17 cellular contexts compared by ENCODE assay signal in genomic region chr2:106099691-106100090, GRCh38.
DNase-seq lines count a peak whose midpoint lies in the region; ATAC-seq lines count a peak whose summit lies in the region.
"Had no signal": no experiment of that assay in that cellular context is flagged by ENCODE, and none has a peak within 500 bp of the region (broad histone marks: within the 10 kb centered on the region; RNA-seq: fewer than 3 reads in every experiment).

No MANE protein-coding gene starts in this region.

- H3K9me3 Mint-ChIP-seq in activated CD4-positive, alpha-beta T cell treated with anti-CD3 and anti-CD28 coated beads, Interleukin-2, amount 10 ng/mL, durations not matched to agents 7 days and 5 days: no peaks in the 10 kb centered on the region
- no peaks in the 10 kb centered on the region for H3K9me3 Mint-ChIP-seq in CD4-positive, CD25-positive, alpha-beta regulatory T cell
- no peaks in the 10 kb centered on the region for H3K9me3 Mint-ChIP-seq in T-cell
- peaks cover 0 to 4% (median 0%) of the 10 kb centered on the region in 11 donors for H3K9me3 Mint-ChIP-seq in naive thymus-derived CD4-positive, alpha-beta T cell
- H3K9me3 Mint-ChIP-seq: CD8-positive, alpha-beta T cell; HFFc6 had no signal

- DNase-seq in activated CD4-positive, alpha-beta T cell treated with anti-CD3 and anti-CD28 coated beads, Interleukin-2, amount 10 ng/mL, durations not matched to agents 7 days and 5 days: no peak
- no peak for DNase-seq in activated CD4-positive, alpha-beta T cell treated with anti-CD3 and anti-CD28 coated beads for 4 hours
- DNase-seq in CD4-positive, CD25-positive, alpha-beta regulatory T cell: no peak
- DNase-seq in T-cell (no peak), left colon (no peak), GM03348 (ENCODE audit: low spot score) (no peak)
- no peak for DNase-seq in naive thymus-derived CD4-positive, alpha-beta T cell
- DNase-seq: C1 segment of cervical spinal cord; Caco-2; CD8-positive, alpha-beta T cell; DMS153; DND-41; GOT3; HFFc6 had no signal

- no peaks in the 10 kb centered on the region for H3K27me3 ChIP-seq in CD4-positive, CD25-positive, alpha-beta regulatory T cell (ENCODE audit: control insufficient read depth, insufficient read depth, low read length)
- no peaks in the 10 kb centered on the region for H3K27me3 ChIP-seq in naive thymus-derived CD4-positive, alpha-beta T cell (ENCODE audit: control insufficient read depth in 2 of 2, insufficient read depth in 2 of 2, low read length in 2 of 2)

- H3K27ac ChIP-seq in CD4-positive, CD25-positive, alpha-beta regulatory T cell (ENCODE audit: insufficient read depth, low read length, poor library complexity, severe bottlenecking): no peak overlapping the region
- no peak overlapping the region for H3K27ac ChIP-seq in naive thymus-derived CD4-positive, alpha-beta T cell (ENCODE audit: low read depth, low read length)

- peaks cover 36% of the 10 kb centered on the region for H3K4me1 ChIP-seq in CD4-positive, CD25-positive, alpha-beta regulatory T cell (ENCODE audit: control insufficient read depth, insufficient read depth, low read length, poor library complexity, severe bottlenecking)
- peaks cover 26 to 31% of the 10 kb centered on the region in 2 donors for H3K4me1 ChIP-seq in naive thymus-derived CD4-positive, alpha-beta T cell (ENCODE audit: control insufficient read depth in 2 of 2, insufficient read depth in 2 of 2, low read length in 2 of 2)
- H3K4me1 ChIP-seq: Caco-2, HAP-1 had no signal

- CTCF ChIA-PET in activated CD4-positive, alpha-beta T cell treated with anti-CD3 and anti-CD28 coated beads, Interleukin-2, amount 10 ng/mL, durations not matched to agents 7 days and 5 days (lab: Charles Lee): no interaction called here
- CTCF ChIA-PET in T-cell (lab: Charles Lee): no interaction called here
- CTCF ChIA-PET in naive thymus-derived CD4-positive, alpha-beta T cell (lab: Charles Lee): no interaction called here

- H3K9me3 ChIP-seq in CD4-positive, CD25-positive, alpha-beta regulatory T cell (ENCODE audit: control insufficient read depth in 2 of 2, low read length in 2 of 2): no peaks in the 10 kb centered on the region
- no peaks in the 10 kb centered on the region for H3K9me3 ChIP-seq in naive thymus-derived CD4-positive, alpha-beta T cell (ENCODE audit: control insufficient read depth in 2 of 3, low read length in 3 of 3)
- H3K9me3 ChIP-seq: Caco-2, HAP-1 had no signal

- ATAC-seq in CD4-positive, CD25-positive, alpha-beta regulatory T cell (ENCODE audit: low read depth in 2 of 2): no peak
- ATAC-seq in T-cell (replicated peaks in 1 of 4): no peak
- no peak for ATAC-seq in naive thymus-derived CD4-positive, alpha-beta T cell
- ATAC-seq in GM19023 (IDR thresholded peaks at IDR 0.05; ENCODE audit: unreplicated experiment): no peak
- ATAC-seq in left colon: no peak
- ATAC-seq: CD8-positive, alpha-beta T cell; GM12878 had no signal

- peaks cover 44% of the 10 kb centered on the region for H3K4me1 Mint-ChIP-seq in activated CD4-positive, alpha-beta T cell treated with anti-CD3 and anti-CD28 coated beads, Interleukin-2, amount 10 ng/mL, durations not matched to agents 7 days and 5 days
- H3K4me1 Mint-ChIP-seq in CD4-positive, CD25-positive, alpha-beta regulatory T cell: peaks cover 12 to 56% (median 36%) of the 10 kb centered on the region in 4 donors
- peaks cover 44 to 54% (median 49%) of the 10 kb centered on the region in 3 donors for H3K4me1 Mint-ChIP-seq in T-cell
- peaks cover 20 to 55% (median 42%) of the 10 kb centered on the region in 7 donors for H3K4me1 Mint-ChIP-seq in naive thymus-derived CD4-positive, alpha-beta T cell

- peak overlapping the region; percentile 19 for H3K27ac Mint-ChIP-seq in activated CD4-positive, alpha-beta T cell treated with anti-CD3 and anti-CD28 coated beads, Interleukin-2, amount 10 ng/mL, durations not matched to agents 7 days and 5 days
- H3K27ac Mint-ChIP-seq in CD4-positive, CD25-positive, alpha-beta regulatory T cell: peak overlapping the region in 2 of 3 donors; percentile 21 to 92
- H3K27ac Mint-ChIP-seq in T-cell: peak overlapping the region; percentile 70 to 85
- H3K27ac Mint-ChIP-seq in naive thymus-derived CD4-positive, alpha-beta T cell: peak overlapping the region in 6 of 9 donors; percentile 4 to 94 (median 64)
- H3K27ac Mint-ChIP-seq: HFFc6 had no signal

- no peak overlapping the region for H3K4me3 ChIP-seq in CD4-positive, CD25-positive, alpha-beta regulatory T cell (ENCODE audit: low read depth, low read length)
- H3K4me3 ChIP-seq in naive thymus-derived CD4-positive, alpha-beta T cell (ENCODE audit: low read length): no peak overlapping the region
- H3K4me3 ChIP-seq: GM12878, HAP-1 had no signal

- H3K36me3 Mint-ChIP-seq in activated CD4-positive, alpha-beta T cell treated with anti-CD3 and anti-CD28 coated beads, Interleukin-2, amount 10 ng/mL, durations not matched to agents 7 days and 5 days (ENCODE audit: low read depth): peaks cover 43% of the 10 kb centered on the region
- peaks cover 35% of the 10 kb centered on the region for H3K36me3 Mint-ChIP-seq in CD4-positive, CD25-positive, alpha-beta regulatory T cell
- H3K36me3 Mint-ChIP-seq in T-cell: peaks cover 47% of the 10 kb centered on the region
- H3K36me3 Mint-ChIP-seq in naive thymus-derived CD4-positive, alpha-beta T cell: peaks cover 7 to 39% (median 15%) of the 10 kb centered on the region in 5 donors

- H3K4me3 Mint-ChIP-seq in activated CD4-positive, alpha-beta T cell treated with anti-CD3 and anti-CD28 coated beads, Interleukin-2, amount 10 ng/mL, durations not matched to agents 7 days and 5 days: no peak overlapping the region
- no peak overlapping the region for H3K4me3 Mint-ChIP-seq in CD4-positive, CD25-positive, alpha-beta regulatory T cell
- no peak overlapping the region for H3K4me3 Mint-ChIP-seq in T-cell
- H3K4me3 Mint-ChIP-seq in naive thymus-derived CD4-positive, alpha-beta T cell: no peak overlapping the region
- H3K4me3 Mint-ChIP-seq: CD8-positive, alpha-beta T cell; HFFc6 had no signal

- intact Hi-C loops in naive thymus-derived CD4-positive, alpha-beta T cell (cut with micrococcal nuclease): loop anchor here (5.0 to 10.0 kb wide), 4 partner anchors 122 to 772 kb away; partner anchors contain the start of gene TGFBRAP1 (in 1 of the 2)
- intact Hi-C loops in left colon (cut with DNase I, micrococcal nuclease): loop anchor here in 1 of 2 donors (10.0 kb wide), 3 partner anchors 445 to 525 kb away; no protein-coding TSS in a partner anchor

- H3K27me3 Mint-ChIP-seq in activated CD4-positive, alpha-beta T cell treated with anti-CD3 and anti-CD28 coated beads, Interleukin-2, amount 10 ng/mL, durations not matched to agents 7 days and 5 days: no peaks in the 10 kb centered on the region
- no peaks in the 10 kb centered on the region for H3K27me3 Mint-ChIP-seq in CD4-positive, CD25-positive, alpha-beta regulatory T cell
- H3K27me3 Mint-ChIP-seq in T-cell: no peaks in the 10 kb centered on the region
- no peaks in the 10 kb centered on the region for H3K27me3 Mint-ChIP-seq in naive thymus-derived CD4-positive, alpha-beta T cell

- POLR2A ChIA-PET in activated CD4-positive, alpha-beta T cell treated with anti-CD3 and anti-CD28 coated beads, Interleukin-2, amount 10 ng/mL, durations not matched to agents 7 days and 5 days (lab: Charles Lee): no interaction called here
- POLR2A ChIA-PET in T-cell (lab: Charles Lee): no interaction called here
- POLR2A ChIA-PET in naive thymus-derived CD4-positive, alpha-beta T cell (lab: Charles Lee): interaction anchor here (0.6 to 4.1 kb wide), 3 partner anchors 14 to 564 kb away, joined by 4 to 21 read pairs (median 5); no protein-coding TSS in a partner anchor

- H3K36me3 ChIP-seq in CD4-positive, CD25-positive, alpha-beta regulatory T cell (ENCODE audit: control insufficient read depth, insufficient read depth, low read length): peaks cover 60% of the 10 kb centered on the region
- H3K36me3 ChIP-seq in naive thymus-derived CD4-positive, alpha-beta T cell (ENCODE audit: control insufficient read depth in 2 of 3, insufficient read depth in 3 of 3, low read length in 3 of 3): peaks cover 2 to 39% (median 4%) of the 10 kb centered on the region in 3 experiments

Comparison
In these comparisons a context has a peak if more than half of its experiments do, and no peak if none do; other contexts are left out.
1. H3K27ac Mint-ChIP-seq: peak in every context shown above with its lines; median percentile 78 in T-cell; 64 in naive thymus-derived CD4-positive, alpha-beta T cell; 56 in CD4-positive, CD25-positive, alpha-beta regulatory T cell; 19 in activated CD4-positive, alpha-beta T cell treated with anti-CD3 and anti-CD28 coated beads, Interleukin-2, amount 10 ng/mL, durations not matched to agents 7 days and 5 days.